28 cellular contexts compared by ENCODE assay signal in genomic region chr1:181603735-181604410, GRCh38.
"Had no signal": no experiment of that assay in that cellular context is flagged by ENCODE, and none has a peak within 500 bp of the region (broad histone marks: within the 10 kb centered on the region; RNA-seq: fewer than 3 reads in every experiment).

No MANE protein-coding gene starts in this region.

- H3K4me1 Mint-ChIP-seq: activated CD4-positive, alpha-beta memory T cell treated with anti-CD3 and anti-CD28 coated beads, Interleukin-2, amount 10 ng/mL, durations not matched to agents 7 days and 5 days; activated CD8-positive, alpha-beta memory T cell treated with anti-CD3 and anti-CD28 coated beads, Interleukin-2, amount 10 ng/mL, durations not matched to agents 7 days and 5 days; activated naive CD4-positive, alpha-beta T cell treated with anti-CD3 and anti-CD28 coated beads, Interleukin-2, amount 10 ng/mL, durations not matched to agents 7 days and 5 days; activated naive CD8-positive, alpha-beta T cell treated with anti-CD3 and anti-CD28 coated beads, Interleukin-2, amount 50 U/mL, for 24 hours had no signal

- H3K9me3 Mint-ChIP-seq: activated CD4-positive, alpha-beta memory T cell treated with anti-CD3 and anti-CD28 coated beads, Interleukin-2, amount 10 ng/mL, durations not matched to agents 7 days and 5 days; activated naive CD4-positive, alpha-beta T cell treated with anti-CD3 and anti-CD28 coated beads, Interleukin-2, amount 10 ng/mL, durations not matched to agents 7 days and 5 days; activated naive CD8-positive, alpha-beta T cell treated with anti-CD3 and anti-CD28 coated beads, Interleukin-2, amount 50 U/mL, for 24 hours; brain had no signal

- H3K27ac Mint-ChIP-seq: activated CD4-positive, alpha-beta memory T cell treated with anti-CD3 and anti-CD28 coated beads, Interleukin-2, amount 10 ng/mL, durations not matched to agents 7 days and 5 days; activated CD8-positive, alpha-beta memory T cell treated with anti-CD3 and anti-CD28 coated beads, Interleukin-2, amount 10 ng/mL, durations not matched to agents 7 days and 5 days; activated naive CD4-positive, alpha-beta T cell treated with anti-CD3 and anti-CD28 coated beads, Interleukin-2, amount 10 ng/mL, durations not matched to agents 7 days and 5 days; activated naive CD8-positive, alpha-beta T cell; activated naive CD8-positive, alpha-beta T cell treated with anti-CD3 and anti-CD28 coated beads, Interleukin-2, amount 50 U/mL, for 24 hours; brain had no signal

- DNase-seq: activated CD4-positive, alpha-beta memory T cell treated with anti-CD3 and anti-CD28 coated beads, Interleukin-2, amount 10 ng/mL, durations not matched to agents 7 days and 5 days; activated CD4-positive, alpha-beta T cell treated with anti-CD3 and anti-CD28 coated beads for 1 hour; activated CD4-positive, alpha-beta T cell treated with anti-CD3 and anti-CD28 coated beads for 48 hours; activated CD4-positive, CD25-positive, alpha-beta regulatory T cell; activated CD8-positive, alpha-beta memory T cell treated with anti-CD3 and anti-CD28 coated beads for 24 hours; activated CD8-positive, alpha-beta memory T cell treated with anti-CD3 and anti-CD28 coated beads, Interleukin-2, amount 10 ng/mL, durations not matched to agents 7 days and 5 days; activated CD8-positive, alpha-beta memory T cell treated with anti-CD3 and anti-CD28 coated beads, Interleukin-2, amount 50 U/mL, for 48 hours; activated effector memory CD4-positive, alpha-beta T cell treated with Interleukin-2 at 50 U/mL for 16 hours; activated naive CD4-positive, alpha-beta T cell treated with anti-CD3 and anti-CD28 coated beads, Interleukin-2, amount 10 ng/mL, durations not matched to agents 7 days and 5 days; activated naive CD8-positive, alpha-beta T cell treated with anti-CD3 and anti-CD28 coated beads, Interleukin-2, amount 50 U/mL, for 24 hours; activated T-cell treated with anti-CD3 and anti-CD28 coated beads, Interleukin-2, amount 50 U/mL, for 48 hours; Kasumi-1; KG1; MG63; NCI-H1048; NCI-H1694; NCI-H1930; NCI-H2171 treated with DMSO at 0.1 percent for 48 hours; NCI-H226; NCI-H446 treated with DMSO at 0.1 percent for 48 hours; SHP77; SJCRH30; T1000; WERI-Rb-1 had no signal

- H3K4me3 Mint-ChIP-seq: activated CD4-positive, alpha-beta memory T cell treated with anti-CD3 and anti-CD28 coated beads, Interleukin-2, amount 10 ng/mL, durations not matched to agents 7 days and 5 days; activated CD8-positive, alpha-beta memory T cell treated with anti-CD3 and anti-CD28 coated beads, Interleukin-2, amount 10 ng/mL, durations not matched to agents 7 days and 5 days; activated naive CD4-positive, alpha-beta T cell treated with anti-CD3 and anti-CD28 coated beads, Interleukin-2, amount 10 ng/mL, durations not matched to agents 7 days and 5 days; activated naive CD8-positive, alpha-beta T cell; activated naive CD8-positive, alpha-beta T cell treated with anti-CD3 and anti-CD28 coated beads, Interleukin-2, amount 50 U/mL, for 24 hours; brain had no signal

- H3K27me3 Mint-ChIP-seq: activated CD8-positive, alpha-beta memory T cell treated with anti-CD3 and anti-CD28 coated beads, Interleukin-2, amount 10 ng/mL, durations not matched to agents 7 days and 5 days had no signal

- H3K36me3 Mint-ChIP-seq: activated CD8-positive, alpha-beta memory T cell treated with anti-CD3 and anti-CD28 coated beads, Interleukin-2, amount 10 ng/mL, durations not matched to agents 7 days and 5 days; activated naive CD4-positive, alpha-beta T cell treated with anti-CD3 and anti-CD28 coated beads, Interleukin-2, amount 10 ng/mL, durations not matched to agents 7 days and 5 days; activated naive CD8-positive, alpha-beta T cell had no signal

- FAIRE-seq: bronchial epithelial cell had no signal

- ATAC-seq: activated CD8-positive, alpha-beta memory T cell treated with anti-CD3 and anti-CD28 coated beads, Interleukin-2, amount 10 ng/mL, durations not matched to agents 7 days and 5 days; activated naive CD8-positive, alpha-beta T cell treated with anti-CD3 and anti-CD28 coated beads, Interleukin-2, amount 50 U/mL, for 24 hours; Panc1 had no signal
